ENCODE assay signal across 18 cellular contexts in genomic region chr15:58460108-58460507, GRCh38. TPM values are rescaled to one million over a fixed set of nuclear protein-coding genes. Genes with fewer than 3 reads are reported as not detected.
DNase-seq lines count a peak whose midpoint lies in the region; ATAC-seq and TF ChIP-seq lines count a peak whose summit lies in the region.
"Had no signal": no experiment of that assay in that cellular context is flagged by ENCODE, and none has a peak within 500 bp of the region (broad histone marks: within the 10 kb centered on the region; RNA-seq: fewer than 3 reads in every experiment).

No MANE protein-coding gene starts in this region.

- DNase-seq in activated naive CD8-positive, alpha-beta T cell treated with anti-CD3 and anti-CD28 coated beads for 36 hours = no peak
- no peak for DNase-seq in activated naive CD8-positive, alpha-beta T cell treated with anti-CD3 and anti-CD28 coated beads, Interleukin-2, amount 50 U/mL, for 24 hours
- DNase-seq in SJCRH30 (no peak), lower lobe of right lung (no peak), AML-193 (lab: John Stamatoyannopoulos, UW) (no peak), prostate gland (ENCODE audit: low spot score) (no peak), brain microvascular endothelial cell (no peak)
- DNase-seq: activated B cell treated with CpG ODN at 0.5 μM for 24 hours; activated CD8-positive, alpha-beta memory T cell treated with anti-CD3 and anti-CD28 coated beads for 24 hours; DMS153; effector CD8-positive, alpha-beta T cell; occipital lobe; SIG-M5; stimulated activated CD4-positive, alpha-beta T cell treated with anti-CD3 and anti-CD28 coated beads, Interleukin-2, amount 100 ng/mL, for 48 hours had no signal

- peaks cover 89% of the 10 kb centered on the region for H3K4me1 Mint-ChIP-seq in activated naive CD8-positive, alpha-beta T cell treated with anti-CD3 and anti-CD28 coated beads for 36 hours
- peaks cover 89% of the 10 kb centered on the region for H3K4me1 Mint-ChIP-seq in activated naive CD8-positive, alpha-beta T cell treated with anti-CD3 and anti-CD28 coated beads, Interleukin-2, amount 50 U/mL, for 24 hours

- H3K27ac ChIP-seq in SJCRH30 = peak overlapping the region; percentile 88
- peak overlapping the region; percentile 57 for H3K27ac ChIP-seq in lower lobe of right lung
- H3K27ac ChIP-seq in subcutaneous abdominal adipose tissue (ENCODE audit: low read depth, low read length) = peak overlapping the region; percentile 50
- H3K27ac ChIP-seq in prostate gland = no peak overlapping the region
- H3K27ac ChIP-seq in brain microvascular endothelial cell = no peak overlapping the region

- H3K4me1 ChIP-seq in SJCRH30 = peaks cover 58% of the 10 kb centered on the region
- H3K4me1 ChIP-seq in lower lobe of right lung = peaks cover 26% of the 10 kb centered on the region
- H3K4me1 ChIP-seq in subcutaneous abdominal adipose tissue (ENCODE audit: control insufficient read depth in 5 of 5, insufficient read depth in 5 of 5, low read length in 5 of 5) = peaks cover 2 to 39% (median 7%) of the 10 kb centered on the region in 5 donors
- no peaks in the 10 kb centered on the region for H3K4me1 ChIP-seq in prostate gland (replicated peaks)

- no peak overlapping the region for H3K4me3 Mint-ChIP-seq in activated naive CD8-positive, alpha-beta T cell treated with anti-CD3 and anti-CD28 coated beads for 36 hours
- no peak overlapping the region for H3K4me3 Mint-ChIP-seq in activated naive CD8-positive, alpha-beta T cell treated with anti-CD3 and anti-CD28 coated beads, Interleukin-2, amount 50 U/mL, for 24 hours
- H3K4me3 Mint-ChIP-seq: activated B cell treated with CpG ODN at 0.5 μM for 24 hours; central memory CD8-positive, alpha-beta T cell had no signal

- no peak overlapping the region for H3K9ac ChIP-seq in subcutaneous abdominal adipose tissue (ENCODE audit: low read length in 5 of 5)

- H3K36me3 Mint-ChIP-seq in activated naive CD8-positive, alpha-beta T cell treated with anti-CD3 and anti-CD28 coated beads for 36 hours = peaks cover 14% of the 10 kb centered on the region
- H3K36me3 Mint-ChIP-seq in activated naive CD8-positive, alpha-beta T cell treated with anti-CD3 and anti-CD28 coated beads, Interleukin-2, amount 50 U/mL, for 24 hours (ENCODE audit: low read depth) = no peaks in the 10 kb centered on the region

- intact Hi-C loops in lower lobe of right lung (cut with DNase I) = no loop called here
- intact Hi-C loops in prostate gland (cut with DNase I) = no loop called here

- H3K27me3 ChIP-seq in SJCRH30 (no peaks in the 10 kb centered on the region), lower lobe of right lung (ENCODE audit: low read depth) (no peaks in the 10 kb centered on the region), subcutaneous abdominal adipose tissue (ENCODE audit: control insufficient read depth in 5 of 5, insufficient read depth in 4 of 5, low read length in 5 of 5) (no peaks in the 10 kb centered on the region), prostate gland (replicated peaks; ENCODE audit: insufficient read depth) (no peaks in the 10 kb centered on the region), brain microvascular endothelial cell (replicated peaks) (no peaks in the 10 kb centered on the region)

- peaks cover 5% of the 10 kb centered on the region for H3K9me3 Mint-ChIP-seq in activated naive CD8-positive, alpha-beta T cell treated with anti-CD3 and anti-CD28 coated beads for 36 hours
- H3K9me3 Mint-ChIP-seq in activated naive CD8-positive, alpha-beta T cell treated with anti-CD3 and anti-CD28 coated beads, Interleukin-2, amount 50 U/mL, for 24 hours = no peaks in the 10 kb centered on the region
- H3K9me3 Mint-ChIP-seq: activated B cell treated with CpG ODN at 0.5 μM for 24 hours; activated T-helper 2 cell treated with anti-CD3 and anti-CD28 coated beads, Interferon-gamma antibody, Interleukin-2, Interleukin-4, amounts not matched to agents 10 μg/mL and 5 μg/mL and 100 μg/mL, durations not matched to agents 14 hours and 24 hours and 36 hours; central memory CD8-positive, alpha-beta T cell had no signal

- 83% methylated on average over 5 of the region's 5 CpGs for WGBS in prostate gland

- TF ChIP-seq POLR2A in prostate gland (IDR thresholded peaks at IDR 0.05) = no peak

- H3K27ac Mint-ChIP-seq in activated naive CD8-positive, alpha-beta T cell treated with anti-CD3 and anti-CD28 coated beads for 36 hours = peak overlapping the region; percentile 66
- no peak overlapping the region for H3K27ac Mint-ChIP-seq in activated naive CD8-positive, alpha-beta T cell treated with anti-CD3 and anti-CD28 coated beads, Interleukin-2, amount 50 U/mL, for 24 hours
- H3K27ac Mint-ChIP-seq: activated B cell treated with CpG ODN at 0.5 μM for 24 hours had no signal

- ATAC-seq in activated naive CD8-positive, alpha-beta T cell treated with anti-CD3 and anti-CD28 coated beads, Interleukin-2, amount 50 U/mL, for 24 hours = no peak
- no peak for ATAC-seq in lower lobe of right lung

- H3K27me3 Mint-ChIP-seq in activated naive CD8-positive, alpha-beta T cell treated with anti-CD3 and anti-CD28 coated beads for 36 hours = no peaks in the 10 kb centered on the region
- H3K27me3 Mint-ChIP-seq in activated naive CD8-positive, alpha-beta T cell treated with anti-CD3 and anti-CD28 coated beads, Interleukin-2, amount 50 U/mL, for 24 hours = no peaks in the 10 kb centered on the region
- H3K27me3 Mint-ChIP-seq: central memory CD8-positive, alpha-beta T cell had no signal

- H3K4me3 ChIP-seq in SJCRH30 (no peak overlapping the region), lower lobe of right lung (no peak overlapping the region), subcutaneous abdominal adipose tissue (ENCODE audit: low read depth in 1 of 5, low read length in 5 of 5) (no peak overlapping the region), prostate gland (no peak overlapping the region), brain microvascular endothelial cell (ENCODE audit: low read depth, low read length) (no peak overlapping the region)

- H3K36me3 ChIP-seq in SJCRH30 (no peaks in the 10 kb centered on the region), lower lobe of right lung (no peaks in the 10 kb centered on the region), subcutaneous abdominal adipose tissue (ENCODE audit: control insufficient read depth in 5 of 5, insufficient read depth in 5 of 5, low read length in 5 of 5) (no peaks in the 10 kb centered on the region), prostate gland (no peaks in the 10 kb centered on the region), brain microvascular endothelial cell (replicated peaks) (no peaks in the 10 kb centered on the region)

- in situ Hi-C loops in brain microvascular endothelial cell (cut with HindIII; ENCODE audit: low pct_ligation_motif_present, low sequenced_read_pairs) = no loop called here

- no peaks in the 10 kb centered on the region for H3K9me3 ChIP-seq in SJCRH30 (replicated peaks)
- no peaks in the 10 kb centered on the region for H3K9me3 ChIP-seq in lower lobe of right lung
- H3K9me3 ChIP-seq in subcutaneous abdominal adipose tissue (ENCODE audit: control insufficient read depth in 5 of 5, low read length in 5 of 5) = no peaks in the 10 kb centered on the region
- H3K9me3 ChIP-seq in prostate gland = no peaks in the 10 kb centered on the region

- TF ChIP-seq CTCF in lower lobe of right lung (IDR thresholded peaks at IDR 0.05) = no peak
- no peak for TF ChIP-seq CTCF in prostate gland (IDR thresholded peaks at IDR 0.05)
- TF ChIP-seq CTCF in brain microvascular endothelial cell (IDR thresholded peaks at IDR 0.05; ENCODE audit: low read depth, low read length, missing control alignments) = no peak

RNA-seq across cellular contexts. Expression of gene LIPC, which starts 28.3 kb away (rescaled TPM):
- total RNA-seq in activated naive CD8-positive, alpha-beta T cell treated with anti-CD3 and anti-CD28 coated beads for 36 hours = 1 to 10 TPM; 1.5 to 1.8 TPM
- 0.35 and 1.2 TPM in 2 replicates for total RNA-seq in SJCRH30 (2014; rRNA removed; shearing (Covaris generic))
- total RNA-seq in lower lobe of right lung (1.0 TPM), prostate gland (under 1 TPM in 1 of 2 donors, not detected in 1; 0.14 TPM)
- total RNA-seq: activated B cell treated with CpG ODN at 0.5 μM for 24 hours, temporal lobe had no signal

Comparison
In these comparisons a context has a peak if more than half of its experiments do, and no peak if none do; other contexts are left out.
1. H3K27ac ChIP-seq: peak in SJCRH30 (single experiment), lower lobe of right lung (single experiment) and subcutaneous abdominal adipose tissue (single experiment); none in prostate gland (0 of 2) and brain microvascular endothelial cell (single experiment).